1 cellular context compared by ENCODE assay signal in genomic region chr2:72141032-72141645, GRCh38.
TF ChIP-seq lines count a peak whose summit lies in the region.

No MANE protein-coding gene starts in this region.

TF ChIP-seq in HepG2, 621 proteins besides CTCF, POLR2A, EP300 and RAD21:
- TF ChIP-seq ZNF720 (CRISPR knock-in tag; IDR thresholded peaks at IDR 0.05) (no peak), ZNF709 (CRISPR knock-in tag; IDR thresholded peaks at IDR 0.05) (no peak), CCDC6 (CRISPR knock-in tag; IDR thresholded peaks at IDR 0.05) (no peak), CBX1 (IDR thresholded peaks at IDR 0.05; ENCODE audit: low read depth) (no peak), ZMYM4 (CRISPR knock-in tag; IDR thresholded peaks at IDR 0.05) (no peak)
TF ChIP-seq in HepG2: peak in this region for 0.
